Comparison of ENCODE assay signal across 7 cellular contexts in genomic region chr7:102599699-102600098, GRCh38. TPM values are rescaled to one million over a fixed set of nuclear protein-coding genes. Genes with fewer than 3 reads are reported as not detected.
"Had no signal": no experiment of that assay in that cellular context is flagged by ENCODE, and none has a peak within 500 bp of the region (broad histone marks: within the 10 kb centered on the region; RNA-seq: fewer than 3 reads in every experiment).

No MANE protein-coding gene starts in this region.

RNA-seq across cellular contexts. Expression of gene SPDYE2, which starts 48.7 kb away (rescaled TPM):
- total RNA-seq: GM23248, GM23338, H1, H4, H7, H9, HFFc6 had no signal
- polyA plus RNA-seq: H1 had no signal

RNA-seq across cellular contexts. Expression of gene SPDYE2B, which starts 50.4 kb away (rescaled TPM):
- total RNA-seq: GM23248, GM23338, H1, H4, H7, H9, HFFc6 had no signal
- polyA plus RNA-seq: GM23248, H1 had no signal
